In the genomic region with DNA sequence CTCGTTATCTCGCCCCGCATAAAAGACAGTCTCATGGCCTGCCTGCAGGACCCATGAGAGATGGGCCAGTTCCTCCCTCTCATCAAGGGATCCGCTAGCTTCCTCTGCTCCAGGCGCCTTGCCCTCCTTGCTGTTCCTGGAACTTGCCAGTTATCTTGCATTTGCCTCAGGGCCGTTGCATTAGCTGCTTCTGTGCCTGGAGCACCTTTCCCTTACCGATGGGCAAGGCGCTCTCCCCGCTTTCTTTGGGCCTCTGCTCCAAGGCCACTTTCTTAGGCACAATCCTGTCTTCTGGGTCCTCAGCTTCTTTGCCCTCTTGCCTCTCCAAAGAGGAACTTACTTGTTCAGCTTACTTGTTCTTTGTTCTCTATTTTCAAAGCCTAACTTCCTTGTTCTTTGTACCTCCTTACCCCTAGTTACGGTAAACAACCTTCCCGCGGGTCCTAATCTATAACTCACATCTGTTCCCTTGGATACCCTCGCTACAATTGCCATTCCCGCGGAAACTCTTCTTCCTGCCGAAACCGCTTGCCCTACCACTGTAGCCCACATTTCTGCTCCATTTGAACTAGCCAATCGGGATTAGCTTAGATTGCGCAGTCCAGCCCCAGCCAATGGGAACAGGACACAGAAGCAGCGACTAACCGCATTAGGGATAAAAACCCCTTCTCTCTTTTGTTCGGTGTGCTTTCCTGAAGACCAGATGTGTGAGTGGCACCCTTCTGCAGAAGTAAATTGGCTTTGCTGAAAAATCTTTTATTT, we compare ENCODE assay signal across 8 cellular contexts. TPM values are rescaled to one million over a fixed set of nuclear protein-coding genes. Genes with fewer than 3 reads are reported as not detected.
DNase-seq lines count a peak whose midpoint lies in the region; ATAC-seq and TF ChIP-seq lines count a peak whose summit lies in the region.

No MANE protein-coding gene starts in this region.

- peaks cover 29% of the 10 kb centered on the region for H3K36me3 Mint-ChIP-seq in CD8-positive, alpha-beta T cell
- H3K36me3 Mint-ChIP-seq in activated naive CD8-positive, alpha-beta T cell treated with anti-CD3 and anti-CD28 coated beads for 36 hours, result peaks cover 13% of the 10 kb centered on the region

- CTCF ChIA-PET in CD8-positive, alpha-beta T cell (lab: Charles Lee), result interaction anchor here (0.8 to 4.5 kb wide), 14 partner anchors 9 to 310 kb away, joined by 3 to 20 read pairs (median 4); no protein-coding TSS in a partner anchor

- H3K4me1 ChIP-seq in CD8-positive, alpha-beta T cell (ENCODE audit: insufficient read depth, low read length), result peaks cover 31% of the 10 kb centered on the region
- H3K4me1 ChIP-seq in Loucy (ENCODE audit: insufficient read depth, low read length, poor library complexity, severe bottlenecking) (peaks cover 41% of the 10 kb centered on the region), liver (ENCODE audit: control insufficient read depth in 4 of 4, insufficient read depth in 4 of 4, low read length in 3 of 4) (peaks cover 8 to 38% (median 30%) of the 10 kb centered on the region in 4 donors), thoracic aorta (ENCODE audit: control insufficient read depth in 1 of 2, low read depth in 2 of 2) (peaks cover 24 to 45% of the 10 kb centered on the region in 2 donors)

- no peaks in the 10 kb centered on the region for H3K27me3 ChIP-seq in CD8-positive, alpha-beta T cell (ENCODE audit: insufficient read depth, low read length)
- H3K27me3 ChIP-seq in Loucy (ENCODE audit: insufficient read depth, low read length, poor library complexity, severe bottlenecking), result no peaks in the 10 kb centered on the region
- H3K27me3 ChIP-seq in liver (ENCODE audit: control insufficient read depth in 4 of 4, insufficient read depth in 4 of 4, low read length in 3 of 4), result no peaks in the 10 kb centered on the region
- no peaks in the 10 kb centered on the region for H3K27me3 ChIP-seq in thoracic aorta (replicated peaks; ENCODE audit: insufficient read depth)

- POLR2A ChIA-PET in CD8-positive, alpha-beta T cell (lab: Charles Lee), result interaction anchor here (0.6 to 1.8 kb wide), 7 partner anchors 20 to 310 kb away, joined by 3 to 6 read pairs (median 4); partner anchors contain the start of genes FKBP1A and RAD21L1

- no peak for TF ChIP-seq RAD21 in liver (IDR thresholded peaks at IDR 0.05)

- no peaks in the 10 kb centered on the region for H3K9me2 ChIP-seq in Loucy (replicated peaks; ENCODE audit: low read depth, low read length)

- intact Hi-C loops in CD8-positive, alpha-beta T cell (cut with DNase I, micrococcal nuclease), result loop anchor here (1.0 to 10.0 kb wide), 12 partner anchors 31 to 1185 kb away; partner anchors contain the start of genes CSNK2A1 (in 2 of the 2), FAM110A (in 2 of the 2), NOP56 (in 1 of the 2) and SNRPB (in 1 of the 2)

- H3K9me3 Mint-ChIP-seq in CD8-positive, alpha-beta T cell, result no peaks in the 10 kb centered on the region
- no peaks in the 10 kb centered on the region for H3K9me3 Mint-ChIP-seq in activated naive CD8-positive, alpha-beta T cell treated with anti-CD3 and anti-CD28 coated beads for 36 hours

- H3K79me2 ChIP-seq in Loucy (ENCODE audit: insufficient read depth, low read length), result peaks cover 39% of the 10 kb centered on the region

- peak overlapping the region; percentile 45 for H3K4me3 ChIP-seq in CD8-positive, alpha-beta T cell (ENCODE audit: low read depth, low read length)
- H3K4me3 ChIP-seq in Loucy (ENCODE audit: low read length, poor library complexity, severe bottlenecking) (peak overlapping the region; percentile 61), liver (ENCODE audit: low read depth in 1 of 3, low read length in 3 of 3) (no peak overlapping the region), thoracic aorta (peak overlapping the region; percentile 93)

- peaks cover 47% of the 10 kb centered on the region for H3K4me1 Mint-ChIP-seq in CD8-positive, alpha-beta T cell (ENCODE audit: low read depth)
- H3K4me1 Mint-ChIP-seq in activated naive CD8-positive, alpha-beta T cell treated with anti-CD3 and anti-CD28 coated beads for 36 hours, result peaks cover 41% of the 10 kb centered on the region

- WGBS in liver, result 54% methylated on average over 22 of the region's 22 CpGs

- H3K9ac ChIP-seq in Loucy (ENCODE audit: low read depth, low read length, poor library complexity, severe bottlenecking) (no peak overlapping the region), liver (ENCODE audit: low read depth in 1 of 2, low read length in 2 of 2) (no peak overlapping the region)

- H3K27ac Mint-ChIP-seq in CD8-positive, alpha-beta T cell, result peak overlapping the region; percentile 82
- peak overlapping the region; percentile 36 for H3K27ac Mint-ChIP-seq in activated naive CD8-positive, alpha-beta T cell treated with anti-CD3 and anti-CD28 coated beads for 36 hours

- H3K36me3 ChIP-seq in CD8-positive, alpha-beta T cell (ENCODE audit: insufficient read depth, low read length), result no peaks in the 10 kb centered on the region
- no peaks in the 10 kb centered on the region for H3K36me3 ChIP-seq in Loucy (ENCODE audit: insufficient read depth, low read length)
- peaks cover 2 to 4% (median 3%) of the 10 kb centered on the region in 4 donors for H3K36me3 ChIP-seq in liver (ENCODE audit: control insufficient read depth in 4 of 4, insufficient read depth in 3 of 4, low read depth in 1 of 4, low read length in 3 of 4)
- peaks cover 7% of the 10 kb centered on the region for H3K36me3 ChIP-seq in thoracic aorta

- H3K9me3 ChIP-seq in CD8-positive, alpha-beta T cell (ENCODE audit: low read length), result no peaks in the 10 kb centered on the region
- H3K9me3 ChIP-seq in Loucy (ENCODE audit: insufficient read depth, low read depth, low read length) (no peaks in the 10 kb centered on the region), liver (ENCODE audit: control insufficient read depth in 4 of 4, low read length in 3 of 4) (no peaks in the 10 kb centered on the region), thoracic aorta (no peaks in the 10 kb centered on the region)

- TF ChIP-seq CTCF in CD8-positive, alpha-beta T cell (IDR thresholded peaks at IDR 0.05), result no peak
- TF ChIP-seq CTCF in Loucy (conservative IDR thresholded peaks at IDR 0.05; ENCODE audit: low read length), result no peak
- TF ChIP-seq CTCF in liver (IDR thresholded peaks at IDR 0.05; ENCODE audit: low read depth, low read length, missing input control), result no peak
- TF ChIP-seq CTCF in thoracic aorta (IDR thresholded peaks at IDR 0.05), result no peak

- no peak for ATAC-seq in CD8-positive, alpha-beta T cell
- ATAC-seq in thoracic aorta (ENCODE audit: insufficient number of reproducible peaks, low FRiP score, low read depth), result no peak

- no peak overlapping the region for H3K27ac ChIP-seq in CD8-positive, alpha-beta T cell (ENCODE audit: low read depth, low read length)
- H3K27ac ChIP-seq in liver (ENCODE audit: low read depth in 1 of 2, low read length in 2 of 2) (peak overlapping the region; percentile 36 to 68), thoracic aorta (peak overlapping the region in 1 of 2 donors; percentile 71)

- no peak for DNase-seq in CD8-positive, alpha-beta T cell
- no peak for DNase-seq in activated naive CD8-positive, alpha-beta T cell treated with anti-CD3 and anti-CD28 coated beads for 36 hours
- DNase-seq in thoracic aorta (ENCODE audit: low spot score), result no peak
- DNase-seq in effector CD8-positive, alpha-beta T cell (lab: John Stamatoyannopoulos, UW), result no peak
- DNase-seq in AG08396 (ENCODE audit: low spot score), result no peak
- DNase-seq in A172 (ENCODE audit: low spot score), result no peak

- H3K4me3 Mint-ChIP-seq in CD8-positive, alpha-beta T cell, result peak overlapping the region; percentile 87
- peak overlapping the region; percentile 85 for H3K4me3 Mint-ChIP-seq in activated naive CD8-positive, alpha-beta T cell treated with anti-CD3 and anti-CD28 coated beads for 36 hours

- peaks cover 2% of the 10 kb centered on the region for H3K27me3 Mint-ChIP-seq in CD8-positive, alpha-beta T cell (ENCODE audit: low read depth)
- peaks cover 25% of the 10 kb centered on the region for H3K27me3 Mint-ChIP-seq in activated naive CD8-positive, alpha-beta T cell treated with anti-CD3 and anti-CD28 coated beads for 36 hours

- H4K20me1 ChIP-seq in Loucy (ENCODE audit: insufficient read depth, low read length, poor library complexity, severe bottlenecking), result peaks cover 36% of the 10 kb centered on the region

- peak overlapping the region; percentile 99 for H2AFZ ChIP-seq in Loucy (ENCODE audit: low read length)

- peak overlapping the region; percentile 59 for H3K4me2 ChIP-seq in Loucy (ENCODE audit: low read depth, low read length, poor library complexity, severe bottlenecking)

- H3F3A ChIP-seq in Loucy (ENCODE audit: low read depth), result no peaks in the 10 kb centered on the region

TF ChIP-seq in liver, 16 proteins besides CTCF, POLR2A, EP300 and RAD21 (continues in another document):
- TF ChIP-seq, protein P1, sequence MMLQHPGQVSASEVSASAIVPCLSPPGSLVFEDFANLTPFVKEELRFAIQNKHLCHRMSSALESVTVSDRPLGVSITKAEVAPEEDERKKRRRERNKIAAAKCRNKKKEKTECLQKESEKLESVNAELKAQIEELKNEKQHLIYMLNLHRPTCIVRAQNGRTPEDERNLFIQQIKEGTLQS (IDR thresholded peaks at IDR 0.05), result no peak
- no peak for TF ChIP-seq JUND (IDR thresholded peaks at IDR 0.05)
- TF ChIP-seq HNF4A (conservative IDR thresholded peaks at IDR 0.05), result no peak
- no peak for TF ChIP-seq FOXA1 (IDR thresholded peaks at IDR 0.05)
- TF ChIP-seq HNF4G (IDR thresholded peaks at IDR 0.05), result no peak

RNA-seq across cellular contexts. Expression of gene NSFL1C, which starts 0.9 kb away (rescaled TPM):
- total RNA-seq in CD8-positive, alpha-beta T cell, result 10 to 100 TPM; 66.0 to 70.5 TPM
- 10 to 100 TPM; 94.6 to 96.2 TPM for total RNA-seq in activated naive CD8-positive, alpha-beta T cell treated with anti-CD3 and anti-CD28 coated beads for 36 hours
- total RNA-seq in liver, result 10 to 100 TPM; 13.7 to 32.5 TPM
- polyA plus RNA-seq in liver, result 10 to 100 TPM; 36.9 to 49.0 TPM
- total RNA-seq in thoracic aorta, result 10 to 100 TPM; 26.9 to 49.7 TPM
- 66.3 and 81.6 TPM in 2 replicates for total RNA-seq in A172 (2014; rRNA removed; shearing (Covaris generic))

RNA-seq across cellular contexts. Expression of gene SIRPB2, which starts 23.7 kb away (rescaled TPM):
- not detected for total RNA-seq in CD8-positive, alpha-beta T cell
- not detected for total RNA-seq in activated naive CD8-positive, alpha-beta T cell treated with anti-CD3 and anti-CD28 coated beads for 36 hours
- total RNA-seq in liver (1 to 10 TPM; 2.8 to 4.4 TPM), thoracic aorta (10 to 100 TPM; 11.0 to 29.8 TPM)
- 1 to 10 TPM in 1 of 2 donors, under 1 TPM in 1; 0.99 to 1.5 TPM for polyA plus RNA-seq in liver
- not detected in 2 replicates for total RNA-seq in A172 (2014; rRNA removed; shearing (Covaris generic))

Comparison
In these comparisons a context has a peak if more than half of its experiments do, and no peak if none do; other contexts are left out.
1. H3K4me3 ChIP-seq: peak in CD8-positive, alpha-beta T cell (single experiment), Loucy (single experiment) and thoracic aorta (single experiment); none in liver (0 of 3).